Comparison of ENCODE assay signal across 7 cellular contexts in the genomic region with DNA sequence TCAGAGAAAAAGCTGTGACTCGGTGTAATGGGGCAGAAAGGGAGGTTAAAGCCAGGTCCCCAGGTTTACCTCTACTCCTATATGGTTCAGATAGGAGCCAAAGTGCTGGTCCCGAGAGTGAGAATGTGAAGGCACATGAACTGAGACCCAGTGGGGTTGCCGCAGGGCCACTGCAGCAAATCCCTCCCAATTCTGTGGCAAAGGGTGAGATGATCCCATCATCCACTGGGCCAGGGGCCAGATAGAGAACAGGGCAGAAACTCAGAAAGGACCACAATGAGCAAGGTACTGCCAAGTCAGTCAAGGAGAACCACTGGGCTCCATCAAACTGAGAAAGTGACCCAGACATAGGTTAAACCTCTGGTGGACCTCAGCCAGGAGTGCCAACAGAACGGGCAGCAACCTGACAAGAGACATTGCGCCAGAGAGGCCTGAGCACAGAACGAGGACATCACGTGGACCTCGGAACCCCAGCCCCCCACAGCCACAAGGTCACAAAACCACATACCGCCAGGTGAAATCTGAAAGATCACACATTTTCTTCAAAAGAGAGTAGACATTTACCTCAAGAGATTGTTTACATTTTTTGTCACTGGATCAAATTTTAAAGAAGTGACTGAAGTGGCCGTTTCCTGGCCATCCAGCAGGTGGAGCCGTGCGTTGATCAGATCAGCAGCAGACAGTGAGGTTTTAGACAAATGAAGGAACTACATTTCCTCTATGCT. TPM values are rescaled to one million over a fixed set of nuclear protein-coding genes. Genes with fewer than 3 reads are reported as not detected.
DNase-seq lines count a peak whose midpoint lies in the region; ATAC-seq, FAIRE-seq and TF ChIP-seq lines count a peak whose summit lies in the region.

No MANE protein-coding gene starts in this region.

- FAIRE-seq in GM12891 (lab: Jason Lieb, UNC), result peak; percentile 92

- ATAC-seq in HG02973 (IDR thresholded peaks at IDR 0.05; ENCODE audit: unreplicated experiment), result peak; percentile 64

- DNase-seq in GM12891 (ENCODE audit: insufficient read length, low spot score) (no peak), NCI-H226 (peak; percentile 38), cerebellar cortex (ENCODE audit: low spot score) (peak; percentile 72), left kidney (ENCODE audit: low read depth, low spot score) (peak; percentile 73)
- DNase-seq in activated CD4-positive, CD25-positive, alpha-beta regulatory T cell treated with anti-CD3 and anti-CD28 coated beads, Interleukin-2, amount 50 U/mL, for 16 hours (ENCODE audit: low read depth, low spot score), result peak; percentile 54
- DNase-seq in stimulated activated CD4-positive, alpha-beta T cell treated with anti-CD3 and anti-CD28 coated beads, Interleukin-4, amount 100 ng/mL, for 48 hours (ENCODE audit: low read depth in 2 of 2), result peak; percentile 47 to 55

- TF ChIP-seq POLR2A in GM12891 (IDR thresholded peaks at IDR 0.05; ENCODE audit: low read depth, low read length), result no peak

TF ChIP-seq in GM12891, 5 proteins besides CTCF, POLR2A, EP300 and RAD21:
- TF ChIP-seq TAF1 (IDR thresholded peaks at IDR 0.05; ENCODE audit: low read depth, low read length) (no peak), PAX5 (IDR thresholded peaks at IDR 0.05; ENCODE audit: insufficient read depth, low read length, severe bottlenecking) (no peak), SPI1 (IDR thresholded peaks at IDR 0.05; ENCODE audit: low read depth, low read length) (no peak), POU2F2 (IDR thresholded peaks at IDR 0.05; ENCODE audit: low read depth, low read length) (no peak), POLR2AphosphoS5 (IDR thresholded peaks at IDR 0.05; ENCODE audit: low read depth, low read length) (no peak)

RNA-seq across cellular contexts. Expression of gene ITPR2, which starts 20.5 kb away (rescaled TPM):
- polyA plus RNA-seq in GM12891 (2012; ENCODE audit: low read depth, missing spikeins), result 20.7 TPM
